In the genomic region with DNA sequence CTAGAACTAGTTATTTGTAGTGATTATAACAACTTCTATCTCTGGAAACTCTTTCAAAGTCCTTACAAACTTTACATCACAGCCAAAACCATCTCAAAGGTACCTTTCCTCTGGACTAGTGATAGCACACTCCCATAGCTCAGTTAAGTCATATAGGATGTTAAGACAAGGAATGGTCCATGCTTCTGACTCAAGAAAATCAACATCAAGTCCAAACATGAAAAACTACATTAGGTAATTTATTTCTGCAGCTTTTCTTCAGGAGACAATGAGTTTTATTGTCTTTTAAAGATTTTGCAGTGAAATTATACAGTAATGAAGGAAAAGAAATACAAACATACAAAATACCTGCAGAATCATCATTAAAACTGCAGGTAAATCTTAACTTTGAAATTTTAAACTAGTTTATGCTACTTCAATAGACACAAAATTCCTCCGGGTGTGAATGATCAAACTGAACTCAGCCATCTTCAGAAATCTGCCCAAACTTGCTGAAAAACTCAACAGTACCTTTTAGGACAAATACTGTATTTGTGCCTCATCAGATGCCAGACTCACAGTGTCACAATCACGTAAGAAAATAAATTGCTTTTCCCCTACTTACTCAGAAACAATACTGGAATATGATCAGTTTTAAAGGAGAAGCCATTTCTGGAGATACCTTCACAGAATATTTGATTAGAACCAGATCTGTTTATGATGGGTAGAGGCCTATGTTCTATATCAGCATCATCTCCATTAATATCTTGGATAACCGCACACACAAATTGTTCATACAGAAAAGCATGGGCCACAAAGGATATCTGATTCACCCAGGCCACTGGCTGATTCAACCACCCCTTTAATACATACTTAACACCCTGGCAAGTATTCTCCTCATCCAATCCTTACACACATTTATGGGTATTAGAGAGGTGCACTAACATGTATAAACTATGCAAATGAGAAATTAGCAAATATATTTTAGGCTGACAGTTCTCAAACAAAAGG, we compare ENCODE assay signal across 7 cellular contexts. TPM values are rescaled to one million over a fixed set of nuclear protein-coding genes. Genes with fewer than 3 reads are reported as not detected.
DNase-seq lines count a peak whose midpoint lies in the region; ATAC-seq and TF ChIP-seq lines count a peak whose summit lies in the region.

No MANE protein-coding gene starts in this region.

- TF ChIP-seq CTCF in dorsolateral prefrontal cortex (IDR thresholded peaks at IDR 0.05 in 54 of 56, conservative IDR thresholded peaks at IDR 0.05 in 2 of 56; ENCODE audit: low read depth in 1 of 56, partially characterized antibody in 56 of 56) (no peak), osteoblast (IDR thresholded peaks at IDR 0.05; ENCODE audit: extremely low read depth, low read depth, low read length) (no peak)

- H2AFZ ChIP-seq in osteoblast (ENCODE audit: low read length), result no peak overlapping the region

- intact Hi-C loops in dorsolateral prefrontal cortex (cut with DNase I) (loop anchor here in 1 of 2 donors (10.0 kb wide), 2 partner anchors 252 to 392 kb away; no protein-coding TSS in a partner anchor), left cardiac atrium (cut with DNase I) (loop anchor here (5.0 to 10.0 kb wide), 3 partner anchors 174 to 188 kb away; no protein-coding TSS in a partner anchor)

- H3K79me2 ChIP-seq in osteoblast (ENCODE audit: insufficient read depth, low read length), result peaks cover 70% of the 10 kb centered on the region

- peak overlapping the region; percentile 85 for H3K4me2 ChIP-seq in osteoblast (ENCODE audit: insufficient read depth, low read length)

- H3K27ac ChIP-seq in dorsolateral prefrontal cortex (no peak overlapping the region), osteoblast (ENCODE audit: low read depth, low read length) (no peak overlapping the region)

- peak overlapping the region; percentile 94; the same call in 1 of the 2 replicates for H3K4me3 ChIP-seq in GM08714 (ENCODE audit: low read length)
- H3K4me3 ChIP-seq in dorsolateral prefrontal cortex, result peak overlapping the region in 48 of 59 donors; percentile 6 to 98 (median 89)
- peak overlapping the region; percentile 93 for H3K4me3 ChIP-seq in osteoblast (ENCODE audit: insufficient read depth, low read length)

- H4K20me1 ChIP-seq in osteoblast (ENCODE audit: insufficient read depth, low read length), result peaks cover 47% of the 10 kb centered on the region

- no peaks in the 10 kb centered on the region for H3K36me3 ChIP-seq in osteoblast (ENCODE audit: insufficient read depth, low read length)

- no peak for ATAC-seq in left cardiac atrium

- no peaks in the 10 kb centered on the region for H3K9me3 ChIP-seq in osteoblast (ENCODE audit: low read depth, low read length)

- H3K27me3 ChIP-seq in dorsolateral prefrontal cortex (no peaks in the 10 kb centered on the region), osteoblast (ENCODE audit: insufficient read depth, low read length) (no peaks in the 10 kb centered on the region)

- DNase-seq in NCI-H1048 (lab: John Stamatoyannopoulos, UW), result peak; percentile 10
- DNase-seq in dorsolateral prefrontal cortex, result no peak
- no peak for DNase-seq in osteoblast (ENCODE audit: insufficient read length, low spot score, missing footprints)
- no peak for DNase-seq in COLO829 (ENCODE audit: low spot score)
- DNase-seq in stimulated activated CD4-positive, alpha-beta T cell treated with anti-CD3 and anti-CD28 coated beads, Interleukin-4, amount 100 ng/mL, for 24 hours, result no peak
- DNase-seq in left cardiac atrium, result no peak

- peaks cover 16% of the 10 kb centered on the region for H3K4me1 ChIP-seq in osteoblast (ENCODE audit: insufficient read depth, low read length)

RNA-seq across cellular contexts. Expression of a gene that starts 2.6 kb away (rescaled TPM):
- 10 to 100 TPM; 31.4 to 58.3 (median 45.6) TPM for total RNA-seq in dorsolateral prefrontal cortex
- 30.0 and 41.8 TPM in 2 replicates for total RNA-seq in osteoblast
- total RNA-seq in left cardiac atrium, result 10 to 100 TPM; 26.2 to 26.5 TPM
